8 cellular contexts compared by ENCODE assay signal in genomic region chr12:105109465-105110212, GRCh38. TPM values are rescaled to one million over a fixed set of nuclear protein-coding genes. Genes with fewer than 3 reads are reported as not detected.
DNase-seq lines count a peak whose midpoint lies in the region; ATAC-seq, FAIRE-seq and TF ChIP-seq lines count a peak whose summit lies in the region.

No MANE protein-coding gene starts in this region.

- POLR2A ChIA-PET in GM12878 (lab: Charles Lee), result interaction anchor here (0.6 to 0.7 kb wide), 3 partner anchors 10 to 972 kb away, joined by 3 to 10 read pairs (median 3); no protein-coding TSS in a partner anchor

- no peak for TF ChIP-seq RAD21 in GM12878 (IDR thresholded peaks at IDR 0.05; ENCODE audit: insufficient read depth, low read depth, low read length)

- no peak for DNase-seq in left ventricle myocardium inferior
- no peak for DNase-seq in cardiac septum (ENCODE audit: low spot score)
- peak; percentile 51 for DNase-seq in GM12878 (ENCODE audit: low read depth, low spot score)
- no peak for DNase-seq in 8988T
- no peak for DNase-seq in NCI-H2081 treated with DMSO at 0.1 percent for 48 hours (lab: John Stamatoyannopoulos, UW)

- in situ Hi-C loops in GM12878 (cut with MboI), result no loop called here

- TF ChIP-seq POLR2A in GM12878 (IDR thresholded peaks at IDR 0.05; ENCODE audit: low read depth, low read length), result no peak

- CTCF ChIA-PET in GM12878 (lab: Yijun Ruan, JAX), result no interaction called here

- TF ChIP-seq CTCF in left ventricle myocardium inferior (IDR thresholded peaks at IDR 0.05; ENCODE audit: borderline replicate concordance), result no peak
- no peak for TF ChIP-seq CTCF in GM12878 (IDR thresholded peaks at IDR 0.05 in 2 of 3, conservative IDR thresholded peaks at IDR 0.05 in 1 of 3; ENCODE audit: control insufficient read depth in 2 of 3, extremely low read depth in 1 of 3, insufficient read depth in 1 of 3, low read depth in 3 of 3, low read length in 3 of 3)

- 0% methylated on average over 12 of the region's 13 CpGs for WGBS in GM12878 (ENCODE audit: insufficient coverage, insufficient replicate concordance, low lambda C conversion rate, missing lambda C conversion rate)

- SMC1A ChIA-PET in GM12878 (lab: Charles Lee; ENCODE audit: uncharacterized antibody, unreplicated experiment), result interaction anchor here (0.7 to 1.3 kb wide), 5 partner anchors 10 to 1045 kb away, joined by 3 to 5 read pairs (median 3); partner anchors contain the start of gene HCFC2

- peak overlapping the region; percentile 61 for H3K4me2 ChIP-seq in GM12878 (ENCODE audit: control insufficient read depth, insufficient read depth)

- peaks cover 65% of the 10 kb centered on the region for H3K79me2 ChIP-seq in GM12878 (ENCODE audit: control insufficient read depth, insufficient read depth, low read length)

- H3K4me3 ChIP-seq in left ventricle myocardium inferior, result peak overlapping the region; percentile 90
- H3K4me3 ChIP-seq in GM12878, result peak overlapping the region; percentile 88
- peak overlapping the region in 1 of 2 donors; percentile 92 for H3K4me3 ChIP-seq in muscle layer of colon (ENCODE audit: low read depth in 1 of 2, low read length in 2 of 2)

- H3K27ac ChIP-seq in left ventricle myocardium inferior (replicated peaks), result peak overlapping the region; percentile 98
- peak overlapping the region; percentile 88 for H3K27ac ChIP-seq in GM12878 (ENCODE audit: control insufficient read depth, insufficient read depth)
- H3K27ac ChIP-seq in muscle layer of colon (ENCODE audit: low read depth, low read length), result no peak overlapping the region

- no peaks in the 10 kb centered on the region for H4K20me1 ChIP-seq in GM12878 (ENCODE audit: control insufficient read depth, insufficient read depth)

- H3K27me3 ChIP-seq in left ventricle myocardium inferior (ENCODE audit: low read depth) (no peaks in the 10 kb centered on the region), GM12878 (replicated peaks in 1 of 2; ENCODE audit: control insufficient read depth in 2 of 2, insufficient read depth in 2 of 2, low read length in 1 of 2) (no peaks in the 10 kb centered on the region), muscle layer of colon (ENCODE audit: control insufficient read depth in 1 of 2, insufficient read depth in 2 of 2, low read length in 2 of 2) (no peaks in the 10 kb centered on the region)

- no peak overlapping the region for H2AFZ ChIP-seq in GM12878 (ENCODE audit: control insufficient read depth, low read depth, low read length)

- no peaks in the 10 kb centered on the region for H3K9me3 ChIP-seq in left ventricle myocardium inferior (replicated peaks)
- peaks cover 4% of the 10 kb centered on the region; the same call in 2 of the 3 replicates for H3K9me3 ChIP-seq in GM12878 (replicated peaks; ENCODE audit: control insufficient read depth, insufficient read depth, low read length)
- no peaks in the 10 kb centered on the region for H3K9me3 ChIP-seq in muscle layer of colon (ENCODE audit: low read length)

- H3K36me3 ChIP-seq in left ventricle myocardium inferior (peaks cover 25% of the 10 kb centered on the region), GM12878 (ENCODE audit: control insufficient read depth in 2 of 2, insufficient read depth in 2 of 2, low read length in 1 of 2) (peaks cover 0 to 6% of the 10 kb centered on the region in 2 experiments; a peak in 1 of 4 replicates), muscle layer of colon (ENCODE audit: insufficient read depth, low read length) (no peaks in the 10 kb centered on the region)

- ATAC-seq in HG03571 (IDR thresholded peaks at IDR 0.05; ENCODE audit: unreplicated experiment) (peak; percentile 51), GM12878 (peak; percentile 58), esophagus mucosa (no peak)

- BruUV-seq in GM12878 (replicated peaks; lab: Mats Ljungman, UMichigan), result no TSS peak

- RAD21 ChIA-PET in GM12878 (lab: Charles Lee; ENCODE audit: unreplicated experiment), result no interaction called here

- peak; percentile 47 for FAIRE-seq in GM12878 (lab: Jason Lieb, UNC)

- H3K9ac ChIP-seq in GM12878 (ENCODE audit: control insufficient read depth, insufficient read depth, low read length), result peak overlapping the region; percentile 85
- H3K9ac ChIP-seq in muscle layer of colon (ENCODE audit: low read length), result peak overlapping the region; percentile 1

- peaks cover 76% of the 10 kb centered on the region for H3K4me1 ChIP-seq in left ventricle myocardium inferior
- H3K4me1 ChIP-seq in GM12878 (ENCODE audit: control insufficient read depth, insufficient read depth, low read length), result peaks cover 4% of the 10 kb centered on the region; the same call in 1 of the 2 replicates
- peaks cover 22% of the 10 kb centered on the region for H3K4me1 ChIP-seq in muscle layer of colon (ENCODE audit: insufficient read depth, low read length)

- intact Hi-C loops in left ventricle myocardium inferior (cut with micrococcal nuclease) (no loop called here), cardiac septum (cut with DNase I) (no loop called here), GM12878 (cut with micrococcal nuclease; ENCODE audit: unreplicated experiment) (loop anchor here (10.0 kb wide), 1 partner anchor 645 kb away; no protein-coding TSS in a partner anchor)

- TF ChIP-seq EP300 in GM12878 (IDR thresholded peaks at IDR 0.05; ENCODE audit: borderline replicate concordance in 1 of 2, control insufficient read depth in 1 of 2, low read depth in 2 of 2, low read length in 2 of 2), result peak in 1 of 2 experiments; percentile 50; a peak in 1 of 4 replicates

TF ChIP-seq in GM12878, 131 proteins besides CTCF, POLR2A, EP300 and RAD21 (continues in another document):
- peak; percentile 36 for TF ChIP-seq SKIL (IDR thresholded peaks at IDR 0.05; ENCODE audit: low read depth, poor library complexity, severe bottlenecking)
- TF ChIP-seq YBX1 (IDR thresholded peaks at IDR 0.05), result no peak
- TF ChIP-seq JUNB (IDR thresholded peaks at IDR 0.05), result peak; percentile 79

RNA-seq across cellular contexts. Expression of gene WASHC4, which starts 2.1 kb away (rescaled TPM):
- total RNA-seq in left ventricle myocardium inferior (23.5 TPM), cardiac septum (25.7 TPM), GM12878 (2014; rRNA removed) (41.3 and 43.9 TPM in 2 replicates), GM12878 (2014; rRNA removed; fragmentation: Illumina TruSeq; extraction: Trizol) (46.2 and 50.3 TPM in 2 replicates), GM12878 (2021) (29.4 and 31.1 TPM in 2 replicates), esophagus mucosa (19.6 TPM)
- total RNA-seq in GM12878 (2013; cell fraction: nucleolus; rRNA removed), result 285 and 299 TPM in 2 replicates
- polyA plus RNA-seq in GM12878 (2011; ENCODE audit: low read depth), result 7.5 TPM
- polyA plus RNA-seq in GM12878 (2011; rRNA removed) (50.6 and 88.5 TPM in 2 replicates), GM12878 (2014; fragmentation: Illumina TruSeq; extraction: Trizol) (33.5 and 41.1 TPM in 2 replicates), GM12878 (2014; fragmentation: Nextera tagmentation; extraction: Ambion mirVana) (10 to 100 TPM; 16.0 to 18.4 TPM), GM12878 (2014; rRNA removed) (15.6 and 30.7 TPM in 2 replicates), GM12878 (2016; fragmentation: Nextera tagmentation; extraction: Ambion mirVana) (10 to 100 TPM; 34.4 to 40.5 TPM)
- 11.0 and 12.5 TPM in 2 replicates for polyA plus RNA-seq in GM12878 (2011; cell fraction: cytosol; rRNA removed)
- 38.3 and 41.5 TPM in 2 replicates for polyA plus RNA-seq in GM12878 (2011; cell fraction: nucleus; rRNA removed)
- 13.4 and 18.8 TPM in 2 replicates for polyA plus RNA-seq in GM12878 (2012)
- 46.2 and 65.4 TPM in 2 replicates for polyA minus RNA-seq in GM12878 (2011; rRNA and poly(A)+ RNA removed)
- 24.9 and 26.6 TPM in 2 replicates for polyA minus RNA-seq in GM12878 (2011; cell fraction: cytosol; rRNA and poly(A)+ RNA removed)
- polyA minus RNA-seq in GM12878 (2011; cell fraction: nucleus; rRNA and poly(A)+ RNA removed), result 74.0 and 95.5 TPM in 2 replicates

RNA-seq across cellular contexts. Expression of gene ALDH1L2, which starts 25.4 kb away (rescaled TPM):
- 3.0 TPM for total RNA-seq in left ventricle myocardium inferior
- 3.6 TPM for total RNA-seq in cardiac septum
- 0.06 and 0.20 TPM in 2 replicates for total RNA-seq in GM12878 (2013; cell fraction: nucleolus; rRNA removed)
- total RNA-seq in GM12878 (2014; rRNA removed), result 6.6 and 6.7 TPM in 2 replicates
- total RNA-seq in GM12878 (2014; rRNA removed; fragmentation: Illumina TruSeq; extraction: Trizol), result 6.5 and 6.9 TPM in 2 replicates
- 12.0 and 13.2 TPM in 2 replicates for total RNA-seq in GM12878 (2021)
- polyA plus RNA-seq in GM12878 (2011; ENCODE audit: low read depth), result 6.5 TPM
- 0.15 and 0.45 TPM in 2 replicates for polyA plus RNA-seq in GM12878 (2011; rRNA removed)
- 0.05 and 0.06 TPM in 2 replicates for polyA plus RNA-seq in GM12878 (2011; cell fraction: cytosol; rRNA removed)
- polyA plus RNA-seq in GM12878 (2011; cell fraction: nucleus; rRNA removed), result 0.27 and 0.31 TPM in 2 replicates
- 6.2 and 8.3 TPM in 2 replicates for polyA plus RNA-seq in GM12878 (2012)
- 13.7 and 18.9 TPM in 2 replicates for polyA plus RNA-seq in GM12878 (2014; fragmentation: Illumina TruSeq; extraction: Trizol)
- 1 to 10 TPM; 1.8 to 2.1 TPM for polyA plus RNA-seq in GM12878 (2014; fragmentation: Nextera tagmentation; extraction: Ambion mirVana)
- 7.8 and 10.7 TPM in 2 replicates for polyA plus RNA-seq in GM12878 (2014; rRNA removed)
- polyA plus RNA-seq in GM12878 (2016; fragmentation: Nextera tagmentation; extraction: Ambion mirVana), result 10 to 100 TPM; 10.4 to 10.6 TPM
- 0.10 and 0.80 TPM in 2 replicates for polyA minus RNA-seq in GM12878 (2011; rRNA and poly(A)+ RNA removed)
- not detected in 2 replicates for polyA minus RNA-seq in GM12878 (2011; cell fraction: cytosol; rRNA and poly(A)+ RNA removed)
- 0.10 and 0.12 TPM in 2 replicates for polyA minus RNA-seq in GM12878 (2011; cell fraction: nucleus; rRNA and poly(A)+ RNA removed)
- total RNA-seq in esophagus mucosa, result 6.0 TPM
